In the genomic region with DNA sequence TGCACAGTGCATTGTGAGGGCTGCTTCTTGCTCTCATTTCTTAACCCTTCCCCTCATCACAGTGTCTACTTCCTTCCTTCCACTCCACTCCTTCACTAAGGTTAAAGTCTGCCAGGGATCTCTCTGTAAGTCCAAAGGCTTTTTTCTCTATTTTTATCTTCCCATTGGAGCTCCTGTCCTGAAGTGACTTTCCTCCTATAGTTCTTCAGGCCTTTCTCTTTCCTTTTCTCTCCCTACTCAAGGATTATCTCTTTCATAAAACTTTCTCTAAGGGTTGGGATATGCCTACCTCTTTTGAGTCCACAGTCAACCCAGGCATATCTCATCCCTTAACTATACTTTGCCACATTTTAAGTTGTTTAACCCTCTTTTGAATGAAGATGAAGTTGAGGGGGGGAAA, we compare ENCODE assay signal across 26 cellular contexts. TPM values are rescaled to one million over a fixed set of nuclear protein-coding genes. Genes with fewer than 3 reads are reported as not detected.
"Had no signal": no experiment of that assay in that cellular context is flagged by ENCODE, and none has a peak within 500 bp of the region (broad histone marks: within the 10 kb centered on the region; RNA-seq: fewer than 3 reads in every experiment).

No MANE protein-coding gene starts in this region.

- H3K27ac ChIP-seq: coronary artery, esophagus muscularis mucosa, heart right ventricle, lower lobe of right lung, neural progenitor cell, parathyroid adenoma, right lobe of liver, stomach, thyroid gland, vagina had no signal

- H3K27ac Mint-ChIP-seq: neural progenitor cell, progenitor cell of endocrine pancreas had no signal

- H3K27me3 ChIP-seq: esophagus muscularis mucosa, heart right ventricle, right lobe of liver, stomach, thyroid gland, vagina had no signal

- H3K36me3 Mint-ChIP-seq: naive B cell, neural progenitor cell had no signal

- H3K4me2 ChIP-seq: neural progenitor cell, smooth muscle cell had no signal

- DNase-seq: dermis blood vessel endothelial cell; effector memory CD4-positive, alpha-beta T cell; foreskin melanocyte; glutamatergic neuron; heart right ventricle; hippocampal formation; left ventricle myocardium superior; lower lobe of right lung; naive B cell; right lobe of liver; stimulated activated CD4-positive, alpha-beta T cell treated with anti-CD3 and anti-CD28 coated beads, Interleukin-12 subunit alpha, Interleukin-12 subunit beta, amount 100 ng/mL, for 4 hours; stimulated activated CD4-positive, alpha-beta T cell treated with anti-CD3 and anti-CD28 coated beads, Interleukin-1b, Interleukin-23, amount 100 ng/mL, for 48 hours; stimulated activated CD4-positive, alpha-beta T cell treated with anti-CD3 and anti-CD28 coated beads, Interleukin-4, amount 100 ng/mL, for 1 hour; stimulated activated CD8-positive, alpha-beta memory T cell treated with anti-CD3 and anti-CD28 coated beads, Interleukin-4, amount 100 ng/mL, for 48 hours; stimulated activated naive CD4-positive, alpha-beta T cell treated with Interleukin-2 at 50 U/mL for 16 hours; stomach; thyroid gland; trophoblast cell had no signal

- H3K4me3 ChIP-seq: coronary artery, esophagus muscularis mucosa, heart right ventricle, lower lobe of right lung, neural progenitor cell, right lobe of liver, smooth muscle cell, stomach, thyroid gland, vagina had no signal

- ATAC-seq: heart right ventricle; left ventricle myocardium superior; lower lobe of right lung; natural killer cell treated with Interleukin-12 subunit alpha and Interleukin-12 subunit beta and Interleukin-15 and Interleukin-18, amount 100 ng/mL, for 72 hours; right lobe of liver had no signal

- H3K4me1 ChIP-seq: neural progenitor cell, right lobe of liver had no signal

- H3K4me3 Mint-ChIP-seq: naive B cell; natural killer cell treated with Interleukin-12 subunit alpha and Interleukin-12 subunit beta and Interleukin-15 and Interleukin-18, amount 100 ng/mL, for 72 hours; neural progenitor cell had no signal

- H3K9me3 Mint-ChIP-seq: naive B cell; natural killer cell treated with Interleukin-12 subunit alpha and Interleukin-12 subunit beta and Interleukin-15 and Interleukin-18, amount 100 ng/mL, for 72 hours; neural progenitor cell had no signal

- H3K9ac ChIP-seq: neural progenitor cell, parathyroid adenoma had no signal

- H2AFZ ChIP-seq: neural progenitor cell, parathyroid adenoma had no signal

- H3K9me3 ChIP-seq: esophagus muscularis mucosa, heart right ventricle, lower lobe of right lung, right lobe of liver, stomach, thyroid gland, vagina had no signal

- H3K36me3 ChIP-seq: esophagus muscularis mucosa, heart right ventricle, lower lobe of right lung, neural progenitor cell, right lobe of liver, stomach, thyroid gland, vagina had no signal

RNA-seq across cellular contexts. Expression of gene TMEM217, which starts 4.3 kb away (rescaled TPM):
- total RNA-seq: left ventricle myocardium superior, vagina had no signal
